In the genomic region with DNA sequence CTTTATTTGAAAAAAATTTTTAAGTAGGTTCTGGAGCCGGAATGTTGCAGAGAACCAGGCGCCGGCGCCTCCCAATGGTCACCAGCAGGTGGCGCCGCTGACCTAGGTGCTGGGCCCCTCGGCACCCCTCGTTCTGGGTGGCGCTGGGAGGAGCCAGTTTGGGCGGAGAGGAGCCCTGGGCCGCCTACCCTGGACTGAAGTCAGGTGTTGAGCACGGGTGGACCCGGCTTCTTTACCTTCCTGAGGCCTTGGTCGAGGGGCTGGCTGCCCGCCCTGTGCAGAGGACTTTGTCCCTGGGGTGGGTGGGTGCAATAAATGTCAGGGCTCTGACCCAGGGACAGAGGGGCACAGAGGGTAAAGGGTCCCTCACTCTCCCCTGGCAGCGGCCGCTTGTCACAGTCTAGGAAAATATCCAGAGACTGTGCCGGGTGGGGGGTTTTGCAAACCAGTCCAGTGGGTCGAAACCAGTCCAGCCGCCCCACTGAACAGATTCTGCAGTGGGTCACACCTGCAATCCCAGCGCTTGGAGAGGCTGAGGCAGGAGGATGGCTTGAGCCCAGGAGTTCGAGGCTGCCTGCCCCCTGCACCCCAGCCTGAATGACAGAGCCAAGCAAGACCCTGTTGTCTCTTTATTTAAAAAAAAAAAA, we compare ENCODE assay signal across 8 cellular contexts. TPM values are rescaled to one million over a fixed set of nuclear protein-coding genes. Genes with fewer than 3 reads are reported as not detected.
DNase-seq lines count a peak whose midpoint lies in the region; ATAC-seq and TF ChIP-seq lines count a peak whose summit lies in the region.

No MANE protein-coding gene starts in this region.

- H3K27ac ChIP-seq in left ventricle myocardium inferior (replicated peaks) (no peak overlapping the region), sigmoid colon (no peak overlapping the region)

- H3K4me3 Mint-ChIP-seq in activated naive CD8-positive, alpha-beta T cell treated with anti-CD3 and anti-CD28 coated beads, Interleukin-2, amount 50 U/mL, for 24 hours = no peak overlapping the region

- H3K4me3 ChIP-seq in left ventricle myocardium inferior (no peak overlapping the region), sigmoid colon (no peak overlapping the region)

- H3K27me3 ChIP-seq in left ventricle myocardium inferior (ENCODE audit: low read depth) (no peaks in the 10 kb centered on the region), sigmoid colon (no peaks in the 10 kb centered on the region)

- TF ChIP-seq POLR2A in sigmoid colon (IDR thresholded peaks at IDR 0.05) = no peak

- H3K9me3 Mint-ChIP-seq in activated naive CD8-positive, alpha-beta T cell treated with anti-CD3 and anti-CD28 coated beads, Interleukin-2, amount 50 U/mL, for 24 hours = no peaks in the 10 kb centered on the region

- no peaks in the 10 kb centered on the region for H3K9me3 ChIP-seq in left ventricle myocardium inferior (replicated peaks)
- no peaks in the 10 kb centered on the region for H3K9me3 ChIP-seq in sigmoid colon

- H3K4me1 Mint-ChIP-seq in activated naive CD8-positive, alpha-beta T cell treated with anti-CD3 and anti-CD28 coated beads, Interleukin-2, amount 50 U/mL, for 24 hours = no peaks in the 10 kb centered on the region

- intact Hi-C loops in left ventricle myocardium inferior (cut with micrococcal nuclease) (no loop called here), sigmoid colon (cut with DNase I) (loop anchor here (5.0 to 10.0 kb wide), 3 partner anchors 103 to 235 kb away; a partner anchor contains a TSS)

- H3K4me1 ChIP-seq in left ventricle myocardium inferior (peaks cover 8% of the 10 kb centered on the region), sigmoid colon (peaks cover 0 to 10% (median 7%) of the 10 kb centered on the region in 4 donors)

- H3K36me3 ChIP-seq in left ventricle myocardium inferior = no peaks in the 10 kb centered on the region
- no peaks in the 10 kb centered on the region for H3K36me3 ChIP-seq in sigmoid colon

- WGBS in sigmoid colon, 2 donors = 16 to 27% methylated on average over 22 of the region's 22 CpGs

- no peak overlapping the region for H3K27ac Mint-ChIP-seq in activated naive CD8-positive, alpha-beta T cell treated with anti-CD3 and anti-CD28 coated beads, Interleukin-2, amount 50 U/mL, for 24 hours

- TF ChIP-seq CTCF in left ventricle myocardium inferior (IDR thresholded peaks at IDR 0.05; ENCODE audit: borderline replicate concordance) = peak; percentile 98
- TF ChIP-seq CTCF in sigmoid colon (IDR thresholded peaks at IDR 0.05) = peak; percentile 76 to 96 (median 90)

- H3K36me3 Mint-ChIP-seq in activated naive CD8-positive, alpha-beta T cell treated with anti-CD3 and anti-CD28 coated beads, Interleukin-2, amount 50 U/mL, for 24 hours (ENCODE audit: low read depth) = no peaks in the 10 kb centered on the region

- DNase-seq in C1 segment of cervical spinal cord (lab: John Stamatoyannopoulos, UW) (peak in 12 of 14 donors; percentile 6 to 76 (median 33)), NCI-H1105 (lab: John Stamatoyannopoulos, UW) (peak; percentile 74), T-helper 1 cell (peak; percentile 48 to 70 (median 68)), left ventricle myocardium inferior (peak; percentile 79), sigmoid colon (peak; percentile 89)
- DNase-seq in activated naive CD8-positive, alpha-beta T cell treated with anti-CD3 and anti-CD28 coated beads, Interleukin-2, amount 50 U/mL, for 24 hours = peak; percentile 84

- no peak for TF ChIP-seq EP300 in sigmoid colon (IDR thresholded peaks at IDR 0.05)

- ATAC-seq in GM21619 (IDR thresholded peaks at IDR 0.05; ENCODE audit: unreplicated experiment) = peak; percentile 57
- ATAC-seq in activated naive CD8-positive, alpha-beta T cell treated with anti-CD3 and anti-CD28 coated beads, Interleukin-2, amount 50 U/mL, for 24 hours = peak; percentile 85
- no peak for ATAC-seq in HG02938 (IDR thresholded peaks at IDR 0.05; ENCODE audit: unreplicated experiment)

- H3K27me3 Mint-ChIP-seq in activated naive CD8-positive, alpha-beta T cell treated with anti-CD3 and anti-CD28 coated beads, Interleukin-2, amount 50 U/mL, for 24 hours = no peaks in the 10 kb centered on the region

RNA-seq across cellular contexts. Expression of a gene that starts 30.1 kb away (rescaled TPM):
- total RNA-seq in left ventricle myocardium inferior (not detected), sigmoid colon (not detected)
- 10 to 100 TPM in 1 of 3 donors, not detected in 2; 15.2 TPM for polyA plus RNA-seq in sigmoid colon

RNA-seq across cellular contexts. Expression of a gene that starts 40.3 kb away (rescaled TPM):
- total RNA-seq in left ventricle myocardium inferior (350 TPM), sigmoid colon (100 to 1,000 TPM in 1 of 4 donors, 10 to 100 TPM in 3; 59.6 to 101 (median 80.4) TPM)
- polyA plus RNA-seq in sigmoid colon = 100 to 1,000 TPM in 1 of 3 donors, 10 to 100 TPM in 2; 43.2 to 113 (median 67.9) TPM

Comparison
In these comparisons a context has a peak if more than half of its experiments do, and no peak if none do; other contexts are left out.
1. DNase-seq: peak in every context shown above with its lines; median percentile 89 in sigmoid colon; 84 in activated naive CD8-positive, alpha-beta T cell treated with anti-CD3 and anti-CD28 coated beads, Interleukin-2, amount 50 U/mL, for 24 hours; 79 in left ventricle myocardium inferior; 74 in NCI-H1105; 68 in T-helper 1 cell; 33 in C1 segment of cervical spinal cord.